21 cellular contexts compared by ENCODE assay signal in genomic region chr11:77568306-77568705, GRCh38. TPM values are rescaled to one million over a fixed set of nuclear protein-coding genes. Genes with fewer than 3 reads are reported as not detected.
DNase-seq lines count a peak whose midpoint lies in the region; ATAC-seq and TF ChIP-seq lines count a peak whose summit lies in the region.
"Had no signal": no experiment of that assay in that cellular context is flagged by ENCODE, and none has a peak within 500 bp of the region (broad histone marks: within the 10 kb centered on the region; RNA-seq: fewer than 3 reads in every experiment).

No MANE protein-coding gene starts in this region.

- H3K9ac ChIP-seq in H9 (ENCODE audit: extremely low read depth, insufficient read length, low read length) = no peak overlapping the region
- H3K9ac ChIP-seq: BLaER1 treated with 17β-estradiol and CSF1 and Interleukin-3, amounts not matched to agents 10 nM and 100 nM had no signal

- H3K79me1 ChIP-seq in H9 (ENCODE audit: insufficient read depth, low read depth, low read length, poor library complexity, severe bottlenecking) = no peaks in the 10 kb centered on the region

- H3K27ac Mint-ChIP-seq in H9 (peak overlapping the region in 2 of 3 experiments; percentile 2 to 81; a peak in 2 of 7 replicates), osteocyte (ENCODE audit: unreplicated experiment) (no peak overlapping the region)
- H3K27ac Mint-ChIP-seq: CD4-positive, alpha-beta memory T cell; GM23338; HFFc6 had no signal

- in situ Hi-C loops in transverse colon (cut with MboI; ENCODE audit: low pct_ligation_motif_present in 1 of 4, low pct_unique_long_range_greater_than_20kb in 1 of 4, low sequenced_read_pairs in 3 of 4) = no loop called here

- DNase-seq in H9 = no peak
- DNase-seq in osteocyte (ENCODE audit: extremely low spot score, unreplicated experiment) = peak; percentile 66
- DNase-seq in transverse colon = no peak
- DNase-seq: 8988T; ACHN; AML-193; BE2C; Calu3; CD4-positive, alpha-beta memory T cell; COR-L47; DMS53; DMS79 treated with DMSO at 0.1 percent for 48 hours; GF-D8; HFFc6 had no signal

- no CpG with 5 or more reads among the region's 4 CpGs for whole genome bisulfite sequencing in H9 (ENCODE audit: extremely low coverage, insufficient read length, low lambda C conversion rate)
- 75% methylated on average over 4 of the region's 4 CpGs; no CpG with 5 or more reads in 1 of the 2 donors for WGBS in transverse colon (ENCODE audit: low coverage in 1 of 2), 2 donors

- no peak for TF ChIP-seq CTCF in H9 (conservative IDR thresholded peaks at IDR 0.05)
- TF ChIP-seq CTCF in VCaP (conservative IDR thresholded peaks at IDR 0.05) = no peak
- no peak for TF ChIP-seq CTCF in osteocyte (IDR thresholded peaks at IDR 0.05)
- TF ChIP-seq CTCF in transverse colon (IDR thresholded peaks at IDR 0.05) = no peak

- H2BK15ac ChIP-seq in H9 (ENCODE audit: low read depth, low read length) = no peak overlapping the region

- no peaks in the 10 kb centered on the region for H3K36me3 ChIP-seq in transverse colon
- H3K36me3 ChIP-seq: BE2C; BLaER1 treated with 17β-estradiol and CSF1 and Interleukin-3, amounts not matched to agents 10 nM and 100 nM; HAP-1 had no signal

- H3K9me3 Mint-ChIP-seq in H9 = peaks cover 5% of the 10 kb centered on the region in 2 experiments; a peak in 3 of 5 replicates
- H3K9me3 Mint-ChIP-seq in osteocyte (ENCODE audit: unreplicated experiment) = peaks cover 4% of the 10 kb centered on the region
- H3K9me3 Mint-ChIP-seq: HFFc6 had no signal

- H2BK12ac ChIP-seq in H9 (ENCODE audit: insufficient read length, low read depth, low read length) = no peak overlapping the region

- H3K27me3 ChIP-seq in H9 (ENCODE audit: insufficient read depth, low read length) = no peaks in the 10 kb centered on the region; the same call in 1 of the 2 replicates
- no peaks in the 10 kb centered on the region for H3K27me3 ChIP-seq in transverse colon
- H3K27me3 ChIP-seq: BE2C; BLaER1 treated with 17β-estradiol and CSF1 and Interleukin-3, amounts not matched to agents 10 nM and 100 nM had no signal

- no peak for TF ChIP-seq EP300 in transverse colon (IDR thresholded peaks at IDR 0.05; ENCODE audit: low read depth)

- H2AFZ ChIP-seq in H9 (ENCODE audit: low read length) = no peak overlapping the region

- no peak overlapping the region for H4K5ac ChIP-seq in H9 (ENCODE audit: insufficient read length, low read depth, low read length)

- no peak overlapping the region for H2BK120ac ChIP-seq in H9 (ENCODE audit: low read depth, low read length, poor library complexity, severe bottlenecking)

- no peak overlapping the region for H3K23ac ChIP-seq in H9 (ENCODE audit: insufficient read length, low read depth, low read length)

- no peak overlapping the region for H2BK20ac ChIP-seq in H9 (ENCODE audit: low read depth, low read length, poor library complexity, severe bottlenecking)

- H3T11ph ChIP-seq in H9 (ENCODE audit: low read length) = no peak overlapping the region

- peaks cover 0 to 4% (median 1%) of the 10 kb centered on the region in 3 experiments; a peak in 3 of 7 replicates for H3K36me3 Mint-ChIP-seq in H9 (ENCODE audit: insufficient read depth in 1 of 3, low read depth in 3 of 3)
- H3K36me3 Mint-ChIP-seq in osteocyte (ENCODE audit: unreplicated experiment) = no peaks in the 10 kb centered on the region

- no peak overlapping the region for H2BK5ac ChIP-seq in H9 (ENCODE audit: insufficient read length, low read length)

- H3K4me3 ChIP-seq in transverse colon = no peak overlapping the region
- H3K4me3 ChIP-seq: A549; BLaER1 treated with 17β-estradiol and CSF1 and Interleukin-3, amounts not matched to agents 10 nM and 100 nM; GM23338; HAP-1 had no signal

- H4K91ac ChIP-seq in H9 (ENCODE audit: insufficient read length, low read depth, low read length) = no peak overlapping the region

- H3K4me1 Mint-ChIP-seq in H9 (peaks cover 38 to 43% of the 10 kb centered on the region in 2 experiments), osteocyte (ENCODE audit: unreplicated experiment) (peaks cover 2% of the 10 kb centered on the region)
- H3K4me1 Mint-ChIP-seq: CD4-positive, alpha-beta memory T cell had no signal

- TF ChIP-seq POLR2A in transverse colon (IDR thresholded peaks at IDR 0.05) = no peak

- H3K4me2 ChIP-seq in H9 (ENCODE audit: insufficient read depth, insufficient read length, low read length) = no peak overlapping the region
- H3K4me2 ChIP-seq: A549; BLaER1 treated with 17β-estradiol and CSF1 and Interleukin-3, amounts not matched to agents 10 nM and 100 nM; GM23338 had no signal

- no peak overlapping the region for H3K14ac ChIP-seq in H9 (ENCODE audit: insufficient read depth, low read length)

- no peak overlapping the region for H3K4me3 Mint-ChIP-seq in H9
- no peak overlapping the region for H3K4me3 Mint-ChIP-seq in osteocyte (ENCODE audit: unreplicated experiment)
- H3K4me3 Mint-ChIP-seq: CD4-positive, alpha-beta memory T cell; GM23338; HFFc6 had no signal

- H2AK5ac ChIP-seq in H9 (ENCODE audit: insufficient read length, low read length) = no peak overlapping the region

- H3K18ac ChIP-seq in H9 (ENCODE audit: insufficient read length, low read depth, low read length) = no peak overlapping the region

- no peak overlapping the region for H3K4ac ChIP-seq in H9 (ENCODE audit: low read depth, low read length)

- no peaks in the 10 kb centered on the region; the same call in 1 of the 2 replicates for H3K27me3 Mint-ChIP-seq in H9 (ENCODE audit: low read depth)
- H3K27me3 Mint-ChIP-seq in osteocyte (ENCODE audit: unreplicated experiment) = peaks cover 14% of the 10 kb centered on the region

- H3K9me3 ChIP-seq in H9 (ENCODE audit: control insufficient read depth, low read depth, low read length) (no peaks in the 10 kb centered on the region), transverse colon (no peaks in the 10 kb centered on the region)
- H3K9me3 ChIP-seq: BE2C, HAP-1 had no signal

- H3K4me1 ChIP-seq in H9 (ENCODE audit: insufficient read depth, low read length) (peaks cover 17% of the 10 kb centered on the region; the same call in 1 of the 2 replicates), transverse colon (no peaks in the 10 kb centered on the region)
- H3K4me1 ChIP-seq: A549; BE2C; BLaER1 treated with 17β-estradiol and CSF1 and Interleukin-3, amounts not matched to agents 10 nM and 100 nM had no signal

- ATAC-seq in GM18909 (IDR thresholded peaks at IDR 0.05; ENCODE audit: poor library complexity, unreplicated experiment) (no peak), GM19328 (IDR thresholded peaks at IDR 0.05; ENCODE audit: unreplicated experiment) (no peak)
- ATAC-seq: A549 had no signal

- H3K27ac ChIP-seq in H9 (ENCODE audit: insufficient read length, low read depth, low read length) (no peak overlapping the region), VCaP (peak overlapping the region; percentile 67), transverse colon (no peak overlapping the region)
- H3K27ac ChIP-seq: A549; BLaER1 treated with 17β-estradiol and CSF1 and Interleukin-3, amounts not matched to agents 10 nM and 100 nM had no signal

- H4K20me1 ChIP-seq in H9 (ENCODE audit: control insufficient read depth, insufficient read depth, insufficient read length) = no peaks in the 10 kb centered on the region
- H4K20me1 ChIP-seq: BLaER1 treated with 17β-estradiol and CSF1 and Interleukin-3, amounts not matched to agents 10 nM and 100 nM had no signal

- no peaks in the 10 kb centered on the region for H3K79me2 ChIP-seq in H9 (ENCODE audit: insufficient read depth, low read length)

- H3K23me2 ChIP-seq in H9 (ENCODE audit: insufficient read length, low read depth, low read length, poor library complexity, severe bottlenecking) = no peaks in the 10 kb centered on the region

- intact Hi-C loops in transverse colon (cut with DNase I; ENCODE audit: low total_unique reads) = no loop called here

- no peak overlapping the region for H4K8ac ChIP-seq in H9 (replicated peaks; ENCODE audit: insufficient read length, low read depth, low read length)

- no peak overlapping the region for H3K56ac ChIP-seq in H9 (ENCODE audit: insufficient read length, low read depth, low read length)

RNA-seq across cellular contexts. Expression of gene AQP11, which starts 21.4 kb away (rescaled TPM):
- total RNA-seq in H9 (2021) (0.72 and 1.1 TPM in 2 replicates), osteocyte (0.76 and 0.91 TPM in 2 replicates), transverse colon (10 to 100 TPM in 1 of 4 donors, 1 to 10 TPM in 3; 2.6 to 10.2 (median 7.4) TPM)
